ENCODE assay signal across 7 cellular contexts in the genomic region with DNA sequence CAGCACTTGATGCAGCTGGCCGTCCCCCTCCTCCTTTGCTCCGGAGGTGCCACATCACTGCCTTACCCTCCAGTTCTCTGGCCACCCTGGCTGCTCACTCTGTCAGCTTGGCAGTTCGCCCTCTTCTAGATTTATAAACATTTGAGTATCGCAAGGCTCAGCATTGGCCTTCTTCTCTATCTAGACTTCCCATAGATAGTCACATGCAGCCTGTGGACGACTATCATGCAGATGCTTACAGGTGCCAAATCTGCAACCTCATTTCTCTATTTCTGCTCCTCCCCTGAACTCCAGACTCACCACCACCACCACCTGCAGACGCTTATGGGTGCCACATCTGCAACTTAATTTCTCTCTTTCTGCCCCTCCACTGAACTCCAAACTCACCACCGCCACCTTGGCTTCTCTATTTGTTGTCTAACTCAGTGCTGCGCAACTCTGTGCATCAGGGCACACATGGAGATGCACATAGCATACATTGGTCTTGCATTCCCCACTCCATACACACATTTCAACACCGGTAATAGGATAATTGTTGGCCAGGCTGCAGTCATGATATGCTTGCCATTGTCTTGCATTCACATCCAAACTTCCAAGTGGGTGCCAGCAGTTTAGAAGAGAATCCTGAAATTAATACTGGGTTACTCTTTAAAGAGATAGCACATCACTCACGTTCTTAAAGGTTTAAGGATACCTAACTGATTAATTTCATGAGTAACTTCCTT. TPM values are rescaled to one million over a fixed set of nuclear protein-coding genes. Genes with fewer than 3 reads are reported as not detected.
DNase-seq lines count a peak whose midpoint lies in the region; ATAC-seq and TF ChIP-seq lines count a peak whose summit lies in the region.

No MANE protein-coding gene starts in this region.

- TF ChIP-seq POLR2A in esophagus squamous epithelium (IDR thresholded peaks at IDR 0.05), result no peak
- TF ChIP-seq POLR2A in sigmoid colon (IDR thresholded peaks at IDR 0.05), result no peak

- no peaks in the 10 kb centered on the region for H3K36me3 Mint-ChIP-seq in GM23338 (ENCODE audit: low read depth)

- 0 out of 2 replicates have a peak, but pooled peaks cover 3% of the 10 kb centered on the region for H3F3A ChIP-seq in GM23338 (replicated peaks; ENCODE audit: low read depth)
- 0 out of 2 replicates have a peak, but pooled peaks cover 5% of the 10 kb centered on the region for H3F3A ChIP-seq in OCI-LY1 (ENCODE audit: insufficient read depth, low read length)

- H3K4me2 ChIP-seq in GM23338, result peak overlapping the region; percentile 94; the same call in 1 of the 2 replicates
- H3K4me2 ChIP-seq in OCI-LY1 (ENCODE audit: low read length), result peak overlapping the region; percentile 60; the same call in 1 of the 2 replicates

- no peak for DNase-seq in GM23338 (ENCODE audit: low spot score)
- no peak for DNase-seq in esophagus squamous epithelium (lab: John Stamatoyannopoulos, UW)
- DNase-seq in sigmoid colon, result no peak
- no peak for DNase-seq in NCI-H2196 (lab: John Stamatoyannopoulos, UW; ENCODE audit: unreplicated experiment)
- DNase-seq in NCI-H524 (lab: John Stamatoyannopoulos, UW), result no peak
- no peak for DNase-seq in NK-92 treated with Interleukin-12 subunit alpha and Interleukin-12 subunit beta, amount 100 ng/mL, for 24 hours (lab: John Stamatoyannopoulos, UW)

- intact Hi-C loops in esophagus squamous epithelium (cut with DNase I), result no loop called here
- intact Hi-C loops in sigmoid colon (cut with DNase I), result loop anchor here (5.0 to 10.0 kb wide), 2 partner anchors 61 to 508 kb away; partner anchors contain the start of gene CCT5

- H4K20me1 ChIP-seq in GM23338 (replicated peaks; ENCODE audit: insufficient read depth) (peaks cover 4% of the 10 kb centered on the region; the same call in 1 of the 2 replicates), OCI-LY1 (ENCODE audit: insufficient read depth, low read length) (no peaks in the 10 kb centered on the region)

- H3K79me2 ChIP-seq in GM23338 (replicated peaks; ENCODE audit: insufficient read depth) (peaks cover 23% of the 10 kb centered on the region), OCI-LY1 (ENCODE audit: insufficient read depth, low read length) (peaks cover 20% of the 10 kb centered on the region)

- peaks cover 21% of the 10 kb centered on the region for H3K4me1 Mint-ChIP-seq in GM23338

- no peak overlapping the region for H3K27ac Mint-ChIP-seq in GM23338

- H3K4me1 ChIP-seq in GM23338 (ENCODE audit: insufficient read depth) (peaks cover 12% of the 10 kb centered on the region; the same call in 1 of the 2 replicates), OCI-LY1 (ENCODE audit: insufficient read depth, low read length, severe bottlenecking) (peaks cover 43% of the 10 kb centered on the region), esophagus squamous epithelium (peaks cover 15 to 46% (median 16%) of the 10 kb centered on the region in 3 donors), sigmoid colon (peaks cover 0 to 32% (median 26%) of the 10 kb centered on the region in 4 donors)

- H3K9me3 Mint-ChIP-seq in GM23338, result no peaks in the 10 kb centered on the region

- H3K4me3 Mint-ChIP-seq in GM23338, result peak overlapping the region; percentile 83

- H3K9me2 ChIP-seq in GM23338 (ENCODE audit: insufficient read depth), result no peaks in the 10 kb centered on the region
- H3K9me2 ChIP-seq in OCI-LY1 (ENCODE audit: low read depth, low read length), result no peaks in the 10 kb centered on the region

- H3K4me3 ChIP-seq in GM23338 (no peak overlapping the region), OCI-LY1 (ENCODE audit: low read depth, low read length, poor library complexity, severe bottlenecking) (no peak overlapping the region), esophagus squamous epithelium (no peak overlapping the region), sigmoid colon (no peak overlapping the region)

- no peak for ATAC-seq in GM23338

- H2AFZ ChIP-seq in GM23338, result peak overlapping the region; percentile 85
- H2AFZ ChIP-seq in OCI-LY1 (ENCODE audit: low read length), result no peak overlapping the region

- no peak for TF ChIP-seq EP300 in sigmoid colon (IDR thresholded peaks at IDR 0.05)

- TF ChIP-seq CTCF in GM23338 (conservative IDR thresholded peaks at IDR 0.05; ENCODE audit: low read depth in 2 of 2) (no peak), OCI-LY1 (IDR thresholded peaks at IDR 0.05; ENCODE audit: low read length) (peak; percentile 39), esophagus squamous epithelium (IDR thresholded peaks at IDR 0.05) (no peak), sigmoid colon (IDR thresholded peaks at IDR 0.05) (no peak)

- H3K9ac ChIP-seq in OCI-LY1 (ENCODE audit: low read length), result peak overlapping the region; percentile 65; the same call in 1 of the 2 replicates

- WGBS in esophagus squamous epithelium, 2 donors, result 78 to 87% methylated on average over 10 of the region's 10 CpGs
- 73 to 88% methylated on average over 10 of the region's 10 CpGs for WGBS in sigmoid colon, 2 donors

- H3K27me3 ChIP-seq in GM23338 (ENCODE audit: insufficient read depth), result peaks cover 3% of the 10 kb centered on the region; the same call in 1 of the 2 replicates
- H3K27me3 ChIP-seq in OCI-LY1 (ENCODE audit: insufficient read depth, low read length), result no peaks in the 10 kb centered on the region
- H3K27me3 ChIP-seq in esophagus squamous epithelium, result no peaks in the 10 kb centered on the region
- H3K27me3 ChIP-seq in sigmoid colon, result no peaks in the 10 kb centered on the region

- peaks cover 16% of the 10 kb centered on the region for H3K27me3 Mint-ChIP-seq in GM23338 (ENCODE audit: insufficient read depth, low read depth, poor library complexity)

- H3K27ac ChIP-seq in GM23338 (ENCODE audit: low read depth) (no peak overlapping the region), OCI-LY1 (ENCODE audit: low read depth, low read length, poor library complexity, severe bottlenecking) (peak overlapping the region; percentile 81), esophagus squamous epithelium (peak overlapping the region in 3 of 4 donors; percentile 94 to 99 (median 98)), sigmoid colon (peak overlapping the region; percentile 90 to 98 (median 95))

- H3K36me3 ChIP-seq in GM23338 (ENCODE audit: insufficient read depth), result no peaks in the 10 kb centered on the region
- no peaks in the 10 kb centered on the region for H3K36me3 ChIP-seq in OCI-LY1 (ENCODE audit: insufficient read depth, low read length)
- no peaks in the 10 kb centered on the region for H3K36me3 ChIP-seq in esophagus squamous epithelium
- H3K36me3 ChIP-seq in sigmoid colon, result no peaks in the 10 kb centered on the region

- H3K9me3 ChIP-seq in OCI-LY1 (ENCODE audit: low read length) (no peaks in the 10 kb centered on the region), esophagus squamous epithelium (no peaks in the 10 kb centered on the region), sigmoid colon (no peaks in the 10 kb centered on the region)

TF ChIP-seq in GM23338, 12 proteins besides CTCF, POLR2A, EP300 and RAD21 (continues in another document):
- TF ChIP-seq NANOG (IDR thresholded peaks at IDR 0.05; ENCODE audit: borderline replicate concordance), result no peak
- TF ChIP-seq, protein P1, sequence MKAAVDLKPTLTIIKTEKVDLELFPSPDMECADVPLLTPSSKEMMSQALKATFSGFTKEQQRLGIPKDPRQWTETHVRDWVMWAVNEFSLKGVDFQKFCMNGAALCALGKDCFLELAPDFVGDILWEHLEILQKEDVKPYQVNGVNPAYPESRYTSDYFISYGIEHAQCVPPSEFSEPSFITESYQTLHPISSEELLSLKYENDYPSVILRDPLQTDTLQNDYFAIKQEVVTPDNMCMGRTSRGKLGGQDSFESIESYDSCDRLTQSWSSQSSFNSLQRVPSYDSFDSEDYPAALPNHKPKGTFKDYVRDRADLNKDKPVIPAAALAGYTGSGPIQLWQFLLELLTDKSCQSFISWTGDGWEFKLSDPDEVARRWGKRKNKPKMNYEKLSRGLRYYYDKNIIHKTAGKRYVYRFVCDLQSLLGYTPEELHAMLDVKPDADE (IDR thresholded peaks at IDR 0.05), result no peak
- TF ChIP-seq EZH2phosphoT487 (IDR thresholded peaks at IDR 0.05; ENCODE audit: unreplicated experiment), result no peak
- no peak for TF ChIP-seq REST (IDR thresholded peaks at IDR 0.05; ENCODE audit: unreplicated experiment)

RNA-seq across cellular contexts. Expression of gene DAP, which starts 1.9 kb away (rescaled TPM):
- total RNA-seq in GM23338 (2014; rRNA removed; shearing (Covaris generic)), result 32.7 and 35.7 TPM in 2 replicates
- polyA plus RNA-seq in GM23338 (2016; fragmentation: Nextera tagmentation; extraction: Ambion mirVana) (31.5 and 37.6 TPM in 2 replicates), sigmoid colon (100 to 1,000 TPM in 2 of 3 donors, 10 to 100 TPM in 1; 78.5 to 131 (median 111) TPM)
- total RNA-seq in esophagus squamous epithelium (10 to 100 TPM; 15.7 to 35.5 (median 29.5) TPM), sigmoid colon (10 to 100 TPM; 25.7 to 38.5 (median 27.1) TPM)
